Comparison of ENCODE assay signal across 8 cellular contexts in genomic region chr17:80195671-80196529, GRCh38. TPM values are rescaled to one million over a fixed set of nuclear protein-coding genes. Genes with fewer than 3 reads are reported as not detected.
A peak's percentile ranks its signal among the peaks of the same experiment; 100 is the strongest.
DNase-seq lines count a peak whose midpoint lies in the region; ATAC-seq and TF ChIP-seq lines count a peak whose summit lies in the region.

No MANE protein-coding gene starts in this region.

- ATAC-seq in GM19452 (IDR thresholded peaks at IDR 0.05; ENCODE audit: unreplicated experiment) (no peak), HG03025 (IDR thresholded peaks at IDR 0.05; ENCODE audit: low FRiP score, unreplicated experiment) (no peak)

- intact Hi-C loops in Caco-2 (cut with micrococcal nuclease; ENCODE audit: unreplicated experiment): loop anchor here (5.0 kb wide), 1 partner anchor 166 kb away; no protein-coding TSS in a partner anchor

- H3K27me3 ChIP-seq in Caco-2 (replicated peaks; ENCODE audit: control insufficient read depth, insufficient read depth, low read length) (no peaks in the 10 kb centered on the region), MM.1S (replicated peaks; ENCODE audit: insufficient read depth, low read length) (peaks cover 43% of the 10 kb centered on the region)

- no peaks in the 10 kb centered on the region for H3K4me1 ChIP-seq in Caco-2
- H3K4me1 ChIP-seq in MM.1S (ENCODE audit: low read length): no peaks in the 10 kb centered on the region

- no peaks in the 10 kb centered on the region for H3F3A ChIP-seq in MM.1S (ENCODE audit: insufficient read depth, low read length)

- H3K9me3 Mint-ChIP-seq in Caco-2 (ENCODE audit: unreplicated experiment): no peaks in the 10 kb centered on the region

- peaks cover 6% of the 10 kb centered on the region for H3K36me3 Mint-ChIP-seq in Caco-2 (ENCODE audit: insufficient read depth, unreplicated experiment)

- H3K4me2 ChIP-seq in MM.1S (ENCODE audit: low read depth, low read length): no peak overlapping the region

- H3K79me2 ChIP-seq in MM.1S (ENCODE audit: low read length): no peaks in the 10 kb centered on the region

- H3K36me3 ChIP-seq in Caco-2 (ENCODE audit: control insufficient read depth, insufficient read depth, low read length) (no peaks in the 10 kb centered on the region), MM.1S (replicated peaks; ENCODE audit: insufficient read depth, low read length) (no peaks in the 10 kb centered on the region)

- H2AFZ ChIP-seq in MM.1S (ENCODE audit: low read length): no peak overlapping the region

- no peak overlapping the region for H3K27ac ChIP-seq in MM.1S (ENCODE audit: low read length)

- no peaks in the 10 kb centered on the region for H3K27me3 Mint-ChIP-seq in Caco-2 (ENCODE audit: insufficient read depth, unreplicated experiment)

- no peaks in the 10 kb centered on the region for H3K9me3 ChIP-seq in Caco-2
- H3K9me3 ChIP-seq in MM.1S (replicated peaks; ENCODE audit: insufficient read depth, low read length): no peaks in the 10 kb centered on the region

- no peaks in the 10 kb centered on the region for H3K9me2 ChIP-seq in MM.1S (replicated peaks; ENCODE audit: insufficient read depth, low read length)

- no peaks in the 10 kb centered on the region for H3K4me1 Mint-ChIP-seq in Caco-2 (ENCODE audit: low read depth, unreplicated experiment)

- CTCF ChIA-PET in Caco-2 (lab: Charles Lee): interaction anchor here (0.5 to 1.0 kb wide), 5 partner anchors 13 to 97 kb away, joined by 3 read pairs; no protein-coding TSS in a partner anchor

- no peak overlapping the region for H3K4me3 Mint-ChIP-seq in Caco-2 (ENCODE audit: unreplicated experiment)

- TF ChIP-seq CTCF in Caco-2 (IDR thresholded peaks at IDR 0.05; ENCODE audit: insufficient read depth in 1 of 2, low read depth in 1 of 2, low read length in 1 of 2, severe bottlenecking in 1 of 2, unreplicated experiment in 1 of 2) (peak; percentile 77 to 98), MM.1S (IDR thresholded peaks at IDR 0.05; ENCODE audit: low read length) (peak; percentile 98), foreskin fibroblast (IDR thresholded peaks at IDR 0.05; ENCODE audit: low read depth, low read length) (peak; percentile 86)

- H3K9ac ChIP-seq in MM.1S (ENCODE audit: low read length): no peak overlapping the region

- POLR2A ChIA-PET in Caco-2 (lab: Charles Lee): no interaction called here

- no TSS peak for BruUV-seq in Caco-2 (replicated peaks; lab: Mats Ljungman, UMichigan)

- H3K4me3 ChIP-seq in Caco-2 (ENCODE audit: low read depth, low read length): no peak overlapping the region
- no peak overlapping the region for H3K4me3 ChIP-seq in MM.1S (ENCODE audit: low read length)
- H3K4me3 ChIP-seq in foreskin fibroblast (ENCODE audit: low read depth in 1 of 2, low read length in 2 of 2): no peak overlapping the region

- no peaks in the 10 kb centered on the region for H4K20me1 ChIP-seq in MM.1S (ENCODE audit: insufficient read depth, low read length)

- peak in 1 of 2 experiments; percentile 52 for DNase-seq in Caco-2
- peak; percentile 23 for DNase-seq in MM.1S
- DNase-seq in activated T-cell treated with anti-CD3 and anti-CD28 coated beads, Interleukin-2, amount 50 U/mL, for 1 hour: peak; percentile 71
- peak in 1 of 2 donors; percentile 51 for DNase-seq in foreskin fibroblast
- DNase-seq in stimulated activated CD4-positive, alpha-beta T cell treated with anti-CD3 and anti-CD28 coated beads, Interleukin-4, amount 100 ng/mL, for 4 hours: peak; percentile 34 to 56
- no peak for DNase-seq in occipital lobe (lab: John Stamatoyannopoulos, UW)

- H3K27ac Mint-ChIP-seq in Caco-2 (ENCODE audit: unreplicated experiment): no peak overlapping the region

RNA-seq across cellular contexts. Expression of gene SGSH, which starts 24.2 kb away (rescaled TPM):
- 39.5 and 42.8 TPM in 2 replicates for total RNA-seq in Caco-2 (2022)
- 1.9 TPM for total RNA-seq in occipital lobe

RNA-seq across cellular contexts. Expression of gene SLC26A11, which starts 24.3 kb away (rescaled TPM):
- total RNA-seq in Caco-2 (2022) (37.1 and 46.0 TPM in 2 replicates), occipital lobe (4.8 TPM)

RNA-seq across cellular contexts. Expression of gene CARD14, which starts 26.1 kb away (rescaled TPM):
- total RNA-seq in Caco-2 (2022): 1.3 and 1.8 TPM in 2 replicates
- 0.31 TPM for total RNA-seq in occipital lobe

RNA-seq across cellular contexts. Expression of gene EIF4A3, which starts 49.0 kb away (rescaled TPM):
- total RNA-seq in Caco-2 (2022) (190 and 192 TPM in 2 replicates), occipital lobe (64.4 TPM)

Comparison
In these comparisons a context has a peak if more than half of its experiments do, and no peak if none do; other contexts are left out.
1. RNA of gene SGSH, which starts 24.2 kb away (total RNA-seq): 39.5 to 42.8 TPM in Caco-2; 1.9 TPM in occipital lobe (single experiment); every median in the first group is over 10 times any median in the second.
2. Peak in every context shown above with its lines, with median percentiles within 50 percentile points of each other: CTCF ChIP-seq.